Comparison of ENCODE assay signal across 1 cellular context in the genomic region with DNA sequence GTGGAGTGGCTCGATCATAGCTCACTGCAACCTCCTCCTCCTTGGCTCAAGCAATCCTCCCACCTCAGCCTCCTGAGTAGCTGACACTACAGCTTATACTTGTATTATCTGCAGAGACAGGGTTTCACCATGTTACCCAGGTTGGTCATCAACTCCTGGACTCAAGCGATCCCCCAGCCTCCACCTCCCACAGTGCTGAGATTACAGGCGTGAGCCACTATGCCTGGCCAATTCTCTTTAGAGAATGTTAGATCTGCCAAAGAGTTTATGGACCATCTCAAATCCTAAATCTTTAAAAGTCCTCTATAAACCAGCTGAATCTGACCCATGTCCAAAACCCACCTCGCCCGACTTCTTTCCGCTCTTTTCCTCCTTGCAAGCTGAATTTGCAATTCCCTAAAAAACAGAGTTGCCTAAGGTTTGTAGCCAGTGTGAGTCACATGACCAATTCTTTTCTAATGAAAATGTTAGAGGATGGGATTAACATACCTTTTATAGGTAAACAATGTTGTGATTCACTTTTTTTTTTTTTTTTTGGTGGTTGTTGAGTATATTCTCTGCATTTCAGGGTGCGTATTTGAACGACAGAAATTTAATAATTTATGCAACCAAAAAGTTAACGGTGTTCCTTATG.
TF ChIP-seq lines count a peak whose summit lies in the region.

No MANE protein-coding gene starts in this region.

TF ChIP-seq in K562, 482 proteins besides CTCF, POLR2A, EP300 and RAD21:
- TF ChIP-seq, protein P1, sequence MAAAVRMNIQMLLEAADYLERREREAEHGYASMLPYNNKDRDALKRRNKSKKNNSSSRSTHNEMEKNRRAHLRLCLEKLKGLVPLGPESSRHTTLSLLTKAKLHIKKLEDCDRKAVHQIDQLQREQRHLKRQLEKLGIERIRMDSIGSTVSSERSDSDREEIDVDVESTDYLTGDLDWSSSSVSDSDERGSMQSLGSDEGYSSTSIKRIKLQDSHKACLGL (CRISPR knock-in tag; IDR thresholded peaks at IDR 0.05; ENCODE audit: borderline replicate concordance, poor library complexity, severe bottlenecking) = no peak
- TF ChIP-seq HDAC1 (IDR thresholded peaks at IDR 0.05) = no peak
- TF ChIP-seq, protein P2, sequence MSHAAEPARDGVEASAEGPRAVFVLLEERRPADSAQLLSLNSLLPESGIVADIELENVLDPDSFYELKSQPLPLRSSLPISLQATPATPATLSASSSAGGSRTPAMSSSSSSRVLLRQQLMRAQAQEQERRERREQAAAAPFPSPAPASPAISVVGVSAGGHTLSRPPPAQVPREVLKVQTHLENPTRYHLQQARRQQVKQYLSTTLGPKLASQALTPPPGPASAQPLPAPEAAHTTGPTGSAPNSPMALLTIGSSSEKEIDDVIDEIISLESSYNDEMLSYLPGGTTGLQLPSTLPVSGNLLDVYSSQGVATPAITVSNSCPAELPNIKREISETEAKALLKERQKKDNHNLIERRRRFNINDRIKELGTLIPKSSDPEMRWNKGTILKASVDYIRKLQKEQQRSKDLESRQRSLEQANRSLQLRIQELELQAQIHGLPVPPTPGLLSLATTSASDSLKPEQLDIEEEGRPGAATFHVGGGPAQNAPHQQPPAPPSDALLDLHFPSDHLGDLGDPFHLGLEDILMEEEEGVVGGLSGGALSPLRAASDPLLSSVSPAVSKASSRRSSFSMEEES (CRISPR knock-in tag; IDR thresholded peaks at IDR 0.05) = peak; percentile 63
TF ChIP-seq in K562: peak in this region for 1.
